ENCODE assay signal across 9 cellular contexts in genomic region chr5:144467795-144468194, GRCh38.
DNase-seq lines count a peak whose midpoint lies in the region; ATAC-seq, FAIRE-seq and TF ChIP-seq lines count a peak whose summit lies in the region.
"Had no signal": no experiment of that assay in that cellular context is flagged by ENCODE, and none has a peak within 500 bp of the region (broad histone marks: within the 10 kb centered on the region; RNA-seq: fewer than 3 reads in every experiment).

No MANE protein-coding gene starts in this region.

- CTCF ChIA-PET in HepG2 (lab: Yijun Ruan, JAX; ENCODE audit: low intra/inter-chr PET ratio, low total read pairs), result no interaction called here

- POLR2A ChIA-PET in HepG2 (lab: Yijun Ruan, JAX), result no interaction called here

- DNase-seq in Daoy (ENCODE audit: low read depth) (peak; percentile 6), NCI-H1092 treated with DMSO at 0.1 percent for 48 hours (lab: John Stamatoyannopoulos, UW) (peak; percentile 69), amniotic stem cell (lab: John Stamatoyannopoulos, UW) (peak; percentile 14), HepG2 (ENCODE audit: low spot score) (peak; percentile 35), NCI-H1048 (lab: John Stamatoyannopoulos, UW) (no peak), immature natural killer cell (no peak)
- no peak for DNase-seq in central memory CD4-positive, alpha-beta T cell
- DNase-seq in activated CD4-positive, alpha-beta T cell treated with anti-CD3 and anti-CD28 coated beads, Interleukin-2, amount 50 U/mL, for 4 hours, result no peak

- peak; percentile 95 for ATAC-seq in HepG2

- H4K20me1 ChIP-seq in HepG2 (ENCODE audit: insufficient read depth, low read length), result no peaks in the 10 kb centered on the region

- in situ Hi-C loops in HepG2 (cut with HindIII; ENCODE audit: extremely low pct_ligation_motif_present, low pct_unique_long_range_greater_than_20kb), result no loop called here

- H3K4me1 ChIP-seq in HepG2 (ENCODE audit: insufficient read depth, low read length), result no peaks in the 10 kb centered on the region

- peak; percentile 70 for FAIRE-seq in HepG2 (lab: Jason Lieb, UNC)

- no peak overlapping the region for H3K27ac Mint-ChIP-seq in immature natural killer cell

- intact Hi-C loops in HepG2 (cut with micrococcal nuclease; ENCODE audit: unreplicated experiment), result loop anchor here (5.0 kb wide), 1 partner anchor 770 kb away; no protein-coding TSS in a partner anchor

- no peaks in the 10 kb centered on the region for H3K4me1 Mint-ChIP-seq in immature natural killer cell

- peaks cover 0 to 5% (median 2%) of the 10 kb centered on the region in 6 donors for H3K9me3 Mint-ChIP-seq in immature natural killer cell

- H3K4me3 Mint-ChIP-seq in immature natural killer cell, result no peak overlapping the region

- H3K36me3 Mint-ChIP-seq in immature natural killer cell, result no peaks in the 10 kb centered on the region

- WGBS in HepG2 (ENCODE audit: low lambda C conversion rate), result 0% methylated on average over 2 of the region's 2 CpGs

- H3K36me3 ChIP-seq in HepG2 (replicated peaks in 1 of 2; ENCODE audit: control insufficient read depth in 1 of 2, insufficient read depth in 2 of 2, low read length in 2 of 2), result no peaks in the 10 kb centered on the region

- H3K27ac ChIP-seq in HepG2 (ENCODE audit: extremely low read length, insufficient read depth, low read length), result no peak overlapping the region
- H3K27ac ChIP-seq: KMS-11 had no signal

- TF ChIP-seq CTCF in HepG2 (CRISPR knock-in tag; IDR thresholded peaks at IDR 0.05), result peak; percentile 70

- no peak overlapping the region for H3K9ac ChIP-seq in HepG2 (ENCODE audit: insufficient read depth, low read depth, low read length)
- H3K9ac ChIP-seq: KMS-11 had no signal

- no peaks in the 10 kb centered on the region for H3K9me3 ChIP-seq in HepG2 (ENCODE audit: low read length)

- no peaks in the 10 kb centered on the region for H3K27me3 ChIP-seq in HepG2 (ENCODE audit: control insufficient read depth in 1 of 2, insufficient read depth in 2 of 2, low read length in 2 of 2)

- no peak overlapping the region for H3K4me3 ChIP-seq in HepG2 (replicated peaks in 1 of 3; ENCODE audit: insufficient read depth in 1 of 3, low read depth in 2 of 3, low read length in 3 of 3)

- peaks cover 2 to 3% (median 2%) of the 10 kb centered on the region in 3 donors for H3K27me3 Mint-ChIP-seq in immature natural killer cell (ENCODE audit: low read depth in 3 of 3)

- H3K4me2 ChIP-seq in HepG2 (ENCODE audit: low read depth, low read length), result no peak overlapping the region
- H3K4me2 ChIP-seq: KMS-11 had no signal

- 0 out of 2 replicates have a peak, but pooled peaks have one; percentile 15 for TF ChIP-seq RAD21 in HepG2 (CRISPR knock-in tag; IDR thresholded peaks at IDR 0.05)

- no peak overlapping the region for H2AFZ ChIP-seq in HepG2 (ENCODE audit: low read length)

- BruUV-seq in HepG2 (replicated peaks; lab: Mats Ljungman, UMichigan), result no TSS peak

- no peaks in the 10 kb centered on the region for H3K79me2 ChIP-seq in HepG2 (ENCODE audit: insufficient read depth, low read length)

- TF ChIP-seq EP300 in HepG2 (IDR thresholded peaks at IDR 0.05; ENCODE audit: low read depth in 2 of 2, low read length in 2 of 2) (no peak), HepG2 (CRISPR knock-in tag; IDR thresholded peaks at IDR 0.05; ENCODE audit: borderline replicate concordance) (no peak)

- TF ChIP-seq POLR2A in HepG2 (IDR thresholded peaks at IDR 0.05; ENCODE audit: insufficient read depth in 1 of 2, low read depth in 2 of 2, low read length in 2 of 2), result no peak

TF ChIP-seq in HepG2, 621 proteins besides CTCF, POLR2A, EP300 and RAD21:
- no peak for TF ChIP-seq FOXA1 (IDR thresholded peaks at IDR 0.05)
- TF ChIP-seq FOXA1 (CRISPR knock-in tag; IDR thresholded peaks at IDR 0.05), result no peak
- TF ChIP-seq STAG1 (CRISPR knock-in tag; IDR thresholded peaks at IDR 0.05), result peak; percentile 56
TF ChIP-seq in HepG2: peak in this region for 1.

Comparison
In these comparisons a context has a peak if more than half of its experiments do, and no peak if none do; other contexts are left out.
1. DNase-seq: peak in Daoy (single experiment), NCI-H1092 treated with DMSO at 0.1 percent for 48 hours (single experiment), amniotic stem cell (single experiment) and HepG2 (single experiment); none in NCI-H1048 (single experiment), central memory CD4-positive, alpha-beta T cell (single experiment), activated CD4-positive, alpha-beta T cell treated with anti-CD3 and anti-CD28 coated beads, Interleukin-2, amount 50 U/mL, for 4 hours (0 of 2) and immature natural killer cell (0 of 3).